32 cellular contexts compared by ENCODE assay signal in the genomic region with DNA sequence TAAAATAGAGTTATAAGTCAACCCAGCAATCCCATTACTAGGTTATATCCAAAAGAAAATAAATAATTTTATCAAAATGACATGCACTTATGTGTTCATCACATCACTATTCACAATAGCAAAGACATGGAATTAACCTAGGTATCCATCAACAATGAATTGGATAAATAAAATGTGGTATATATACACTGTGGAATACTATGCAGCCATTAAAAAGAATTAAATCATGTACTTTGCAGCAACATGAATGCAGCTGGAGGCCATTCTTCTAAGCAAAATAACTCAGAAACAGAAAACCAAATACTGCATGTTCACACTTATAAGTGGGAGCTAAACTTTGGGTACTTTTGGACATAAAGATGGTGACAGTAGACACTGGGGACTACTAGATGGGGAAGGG.
"Had no signal": no experiment of that assay in that cellular context is flagged by ENCODE, and none has a peak within 500 bp of the region (broad histone marks: within the 10 kb centered on the region; RNA-seq: fewer than 3 reads in every experiment).

No MANE protein-coding gene starts in this region.

- H3K36me3 ChIP-seq: MG63 had no signal

- H3K4me3 ChIP-seq: MG63 had no signal

- H3K27me3 ChIP-seq: MG63 had no signal

- H3K9me3 ChIP-seq: MG63 had no signal

- DNase-seq: Karpas-422, Kasumi-1, MG63, MM.1S, MV-4-11, NCI-H1048, NCI-H1092, NCI-H1092 treated with DMSO at 0.1 percent for 48 hours, NCI-H1105, NCI-H1105 treated with DMSO at 0.1 percent for 48 hours, NCI-H1417 treated with DMSO at 0.1 percent for 48 hours, NCI-H1436, NCI-H1436 treated with DMSO at 0.1 percent for 48 hours, NCI-H146, NCI-H1694, NCI-H1694 treated with DMSO at 0.1 percent for 48 hours, NCI-H187, NCI-H187 treated with DMSO at 0.1 percent for 48 hours, NCI-H1930, NCI-H2029, NCI-H2029 treated with DMSO at 0.1 percent for 48 hours, NCI-H2081, NCI-H2081 treated with DMSO at 0.1 percent for 48 hours, NCI-H2107, NCI-H2171, NCI-H2171 treated with DMSO at 0.1 percent for 48 hours, NCI-H2227 treated with DMSO at 0.1 percent for 48 hours, NCI-H226, NCI-H345, NCI-H446 treated with DMSO at 0.1 percent for 48 hours, NCI-H510A, NCI-H510A treated with DMSO at 0.1 percent for 48 hours had no signal
